In genomic region chr2:232886176-232886575, GRCh38 we compare ENCODE assay signal across 20 cellular contexts. TPM values are rescaled to one million over a fixed set of nuclear protein-coding genes. Genes with fewer than 3 reads are reported as not detected.
DNase-seq lines count a peak whose midpoint lies in the region; ATAC-seq, FAIRE-seq and TF ChIP-seq lines count a peak whose summit lies in the region.
"Had no signal": no experiment of that assay in that cellular context is flagged by ENCODE, and none has a peak within 500 bp of the region (broad histone marks: within the 10 kb centered on the region; RNA-seq: fewer than 3 reads in every experiment).

No MANE protein-coding gene starts in this region.

- no peak overlapping the region for H3K27ac ChIP-seq in right cardiac atrium (ENCODE audit: low read length)
- H3K27ac ChIP-seq in H1 (ENCODE audit: low read depth, low read length) = no peak overlapping the region
- H3K27ac ChIP-seq: HL-60, KMS-11 had no signal

- H3K27ac Mint-ChIP-seq in neural crest cell (ENCODE audit: unreplicated experiment) = peak overlapping the region; percentile 17
- H3K27ac Mint-ChIP-seq: HFFc6 had no signal

- no peak overlapping the region for H2BK15ac ChIP-seq in H1 (ENCODE audit: low read length)

- DNase-seq in cardiac septum (ENCODE audit: low spot score) = peak; percentile 22
- no peak for DNase-seq in right cardiac atrium
- DNase-seq in H1 (ENCODE audit: low read depth in 1 of 2, low spot score in 2 of 2) = no peak
- DNase-seq in neural crest cell (ENCODE audit: low read depth, low spot score) = no peak
- DNase-seq in HCEC 1CT = no peak
- DNase-seq in cerebellar nuclear complex (lab: John Stamatoyannopoulos, UW) = no peak
- DNase-seq: DMS53; HFFc6; MG63; NCI-H1092 treated with DMSO at 0.1 percent for 48 hours; NCI-H187; NCI-H69; NK-92 treated with Interleukin-12 subunit alpha and Interleukin-12 subunit beta, amount 100 ng/mL, for 24 hours; OCI-M1; RPMI8226 had no signal

- H2BK5ac ChIP-seq in H1 (ENCODE audit: low read depth, low read length) = peak overlapping the region; percentile 49; the same call in 1 of the 2 replicates

- H3K36me3 Mint-ChIP-seq in neural crest cell (ENCODE audit: low read depth) = no peaks in the 10 kb centered on the region

- no peak overlapping the region for H2AFZ ChIP-seq in H1 (ENCODE audit: low read length)

- no peak overlapping the region for H3K4me3 Mint-ChIP-seq in neural crest cell
- H3K4me3 Mint-ChIP-seq: HFFc6 had no signal

- no peak overlapping the region for H3K14ac ChIP-seq in H1 (ENCODE audit: insufficient read length)

- TF ChIP-seq POLR2A in H1 (IDR thresholded peaks at IDR 0.05; ENCODE audit: control extremely low read depth in 1 of 2, low read depth in 2 of 2, low read length in 2 of 2) = no peak

- TF ChIP-seq CTCF in H1 (IDR thresholded peaks at IDR 0.05; ENCODE audit: control extremely low read depth in 1 of 3, insufficient read depth in 1 of 3, low read depth in 1 of 3, low read length in 3 of 3) = no peak
- no peak for TF ChIP-seq CTCF in neural crest cell (conservative IDR thresholded peaks at IDR 0.05)

- H3K9me3 ChIP-seq in right cardiac atrium (ENCODE audit: control insufficient read depth, low read length) = no peaks in the 10 kb centered on the region
- no peaks in the 10 kb centered on the region for H3K9me3 ChIP-seq in H1 (ENCODE audit: insufficient read depth in 2 of 2, low read depth in 1 of 2, low read length in 1 of 2)
- H3K9me3 ChIP-seq: A549, MG63 had no signal

- WGBS in right cardiac atrium = 91% methylated on average over 11 of the region's 11 CpGs
- WGBS in H1 (ENCODE audit: extremely low coverage in 1 of 2, insufficient coverage in 1 of 2, insufficient read length in 1 of 2, insufficient replicate concordance in 2 of 2, low coverage in 1 of 2, low lambda C conversion rate in 2 of 2, missing lambda C conversion rate in 1 of 2), 2 experiments = 89% methylated on average over 11 of the region's 11 CpGs; no CpG with 5 or more reads in 1 of the 2 experiments

- peaks cover 7% of the 10 kb centered on the region for H3K27me3 Mint-ChIP-seq in neural crest cell (ENCODE audit: low read depth)

- H2AK5ac ChIP-seq in H1 (ENCODE audit: low read depth, low read length) = peak overlapping the region; percentile 98

- no peaks in the 10 kb centered on the region for H3K79me2 ChIP-seq in H1 (ENCODE audit: control insufficient read depth in 1 of 2, insufficient read depth in 2 of 2, low read length in 2 of 2)

- H3K23ac ChIP-seq in H1 (ENCODE audit: insufficient read length) = no peak overlapping the region

- H3K4ac ChIP-seq in H1 (replicated peaks; ENCODE audit: insufficient read length, low read depth, low read length) = peak overlapping the region; percentile 83

- no peak overlapping the region for H3K18ac ChIP-seq in H1 (ENCODE audit: extremely low read depth, low read length)

- TF ChIP-seq EP300 in H1 (IDR thresholded peaks at IDR 0.05; ENCODE audit: borderline replicate concordance in 1 of 2, low read depth in 2 of 2, low read length in 2 of 2) = no peak

- H3K9ac ChIP-seq in H1 (replicated peaks in 1 of 4; ENCODE audit: extremely low read depth in 1 of 4, low read depth in 3 of 4, low read length in 3 of 4) = no peak overlapping the region
- H3K9ac ChIP-seq: KMS-11 had no signal

- peaks cover 0 to 8% of the 10 kb centered on the region in 2 experiments for H4K20me1 ChIP-seq in H1 (replicated peaks in 1 of 2; ENCODE audit: control insufficient read depth in 1 of 2, insufficient read depth in 2 of 2, low read length in 2 of 2)

- ATAC-seq in right cardiac atrium (no peak), GM18868 (IDR thresholded peaks at IDR 0.05; ENCODE audit: unreplicated experiment) (no peak)
- ATAC-seq: A549 had no signal

- POLR2A ChIA-PET in H1 (lab: Charles Lee; ENCODE audit: partially characterized antibody) = no interaction called here

- no peak overlapping the region for H4K91ac ChIP-seq in H1 (replicated peaks; ENCODE audit: insufficient read length, low read length)

- H2BK20ac ChIP-seq in H1 (ENCODE audit: low read length) = no peak overlapping the region

- no peak for FAIRE-seq in H1 (lab: Jason Lieb, UNC)
- FAIRE-seq: A549, GM18507 had no signal

- H4K5ac ChIP-seq in H1 (ENCODE audit: insufficient read length, low read depth, low read length) = no peak overlapping the region

- H3K9me3 Mint-ChIP-seq in neural crest cell = no peaks in the 10 kb centered on the region
- H3K9me3 Mint-ChIP-seq: HFFc6 had no signal

- intact Hi-C loops in cardiac septum (cut with DNase I) = no loop called here
- intact Hi-C loops in right cardiac atrium (cut with DNase I) = no loop called here

- H2BK120ac ChIP-seq in H1 (replicated peaks; ENCODE audit: low read depth, low read length) = no peak overlapping the region

- H3K4me3 ChIP-seq in right cardiac atrium (ENCODE audit: low read length) = no peak overlapping the region
- no peak overlapping the region for H3K4me3 ChIP-seq in H1 (ENCODE audit: extremely low read depth in 1 of 4, insufficient read depth in 2 of 4, low read depth in 3 of 4, low read length in 4 of 4)
- H3K4me3 ChIP-seq: A549, MG63 had no signal

- H3K27me3 ChIP-seq in right cardiac atrium (ENCODE audit: control insufficient read depth, insufficient read depth) = no peaks in the 10 kb centered on the region
- H3K27me3 ChIP-seq in H1 (replicated peaks in 1 of 4; ENCODE audit: control insufficient read depth in 3 of 4, extremely low read depth in 1 of 4, insufficient read depth in 3 of 4, low read length in 3 of 4) = no peaks in the 10 kb centered on the region
- H3K27me3 ChIP-seq: MG63 had no signal

- peak overlapping the region; percentile 64 for H4K8ac ChIP-seq in H1 (ENCODE audit: extremely low read depth, insufficient read depth, low read length)

- peaks cover 5% of the 10 kb centered on the region for H3K23me2 ChIP-seq in H1 (ENCODE audit: low read depth, low read length)

- no peak overlapping the region for H3K56ac ChIP-seq in H1 (replicated peaks; ENCODE audit: insufficient read length, low read depth, low read length)

- no peak overlapping the region; the same call in 1 of the 2 replicates for H2BK12ac ChIP-seq in H1 (ENCODE audit: low read depth, low read length)

- H3K36me3 ChIP-seq in H1 (ENCODE audit: control insufficient read depth in 2 of 4, insufficient read depth in 4 of 4, low read length in 3 of 4) = no peaks in the 10 kb centered on the region; a peak in 1 of 8 replicates
- H3K36me3 ChIP-seq: MG63 had no signal

- peaks cover 10% of the 10 kb centered on the region for H3K4me1 Mint-ChIP-seq in neural crest cell

- H3K79me1 ChIP-seq in H1 (ENCODE audit: low read depth, low read length) = no peaks in the 10 kb centered on the region

- no peak for TF ChIP-seq RAD21 in H1 (IDR thresholded peaks at IDR 0.05 in 1 of 2, conservative IDR thresholded peaks at IDR 0.05 in 1 of 2; ENCODE audit: low read depth in 2 of 2, low read length in 2 of 2)

- CTCF ChIA-PET in H1 (lab: Charles Lee; ENCODE audit: partially characterized antibody) = interaction anchor here (0.5 to 1.9 kb wide), 12 partner anchors 12 to 573 kb away, joined by 3 to 10 read pairs (median 4); no protein-coding TSS in a partner anchor

- H3K4me2 ChIP-seq in H1 (ENCODE audit: insufficient read depth in 1 of 2, low read depth in 2 of 2, low read length in 2 of 2) = no peak overlapping the region
- H3K4me2 ChIP-seq: A549, KMS-11 had no signal

- H3K4me1 ChIP-seq in right cardiac atrium (ENCODE audit: control insufficient read depth, insufficient read depth, low read length) (no peaks in the 10 kb centered on the region), H1 (replicated peaks in 1 of 4; ENCODE audit: control insufficient read depth in 3 of 4, insufficient read depth in 4 of 4, low read length in 3 of 4) (peaks cover 0 to 12% (median 9%) of the 10 kb centered on the region in 4 experiments; a peak in 6 of 7 replicates)
- H3K4me1 ChIP-seq: A549 had no signal

TF ChIP-seq in H1, 55 proteins besides CTCF, POLR2A, EP300 and RAD21 (continues in another document):
- no peak for TF ChIP-seq JUN (IDR thresholded peaks at IDR 0.05; ENCODE audit: low read depth, low read length)
- TF ChIP-seq BCL11A (IDR thresholded peaks at IDR 0.05; ENCODE audit: low read depth in 2 of 2, low read length in 2 of 2) = no peak
- TF ChIP-seq SIX5 (IDR thresholded peaks at IDR 0.05; ENCODE audit: low read depth, low read length) = no peak
- no peak for TF ChIP-seq EGR1 (IDR thresholded peaks at IDR 0.05; ENCODE audit: borderline replicate concordance, low read depth, low read length)
- TF ChIP-seq BRCA1 (IDR thresholded peaks at IDR 0.05; ENCODE audit: low read depth, low read length) = no peak
- no peak for TF ChIP-seq CEBPB (IDR thresholded peaks at IDR 0.05; ENCODE audit: low read depth, low read length)
- no peak for TF ChIP-seq SP2 (IDR thresholded peaks at IDR 0.05; ENCODE audit: low read length)
- TF ChIP-seq KDM5A (IDR thresholded peaks at IDR 0.05; ENCODE audit: low read length) = no peak
- TF ChIP-seq NANOG (IDR thresholded peaks at IDR 0.05; ENCODE audit: insufficient read depth, low read depth, low read length, poor library complexity, severe bottlenecking) = no peak
- no peak for TF ChIP-seq CHD1 (IDR thresholded peaks at IDR 0.05; ENCODE audit: low read depth, low read length)
- no peak for TF ChIP-seq RFX5 (IDR thresholded peaks at IDR 0.05; ENCODE audit: borderline replicate concordance, low read depth, low read length)
- no peak for TF ChIP-seq ASH2L (IDR thresholded peaks at IDR 0.05; ENCODE audit: low read length)
- no peak for TF ChIP-seq KDM1A (IDR thresholded peaks at IDR 0.05; ENCODE audit: borderline replicate concordance, low read length)
- TF ChIP-seq TEAD4 (IDR thresholded peaks at IDR 0.05; ENCODE audit: low read depth, low read length) = no peak
- TF ChIP-seq BACH1 (IDR thresholded peaks at IDR 0.05; ENCODE audit: low read length) = no peak
- no peak for TF ChIP-seq RBBP5 (IDR thresholded peaks at IDR 0.05; ENCODE audit: borderline replicate concordance, low read depth, low read length)
- no peak for TF ChIP-seq FOSL1 (IDR thresholded peaks at IDR 0.05; ENCODE audit: insufficient read depth, low read depth, low read length)
- no peak for TF ChIP-seq CBX5 (IDR thresholded peaks at IDR 0.05; ENCODE audit: low read depth, low read length)

RNA-seq across cellular contexts. Expression of gene SNORC, which starts 16.1 kb away (rescaled TPM):
- total RNA-seq in cardiac septum (1.1 TPM), right cardiac atrium (1 to 10 TPM in 3 of 4 donors, under 1 TPM in 1; 0.86 to 1.9 (median 1.3) TPM), neural crest cell (2.8 and 3.0 TPM in 2 replicates)
- polyA plus RNA-seq in right cardiac atrium (0.59 TPM), H1 (2011; rRNA removed) (1.8 and 2.8 TPM in 2 replicates)
- 1.6 and 2.1 TPM in 2 replicates for total RNA-seq in H1 (2021; fragmentation: NEBNext Ultra II Directional; extraction: Animal tissue kit (Norgen Biotek cat#: 25700))
- polyA plus RNA-seq in H1 (2011; cell fraction: cytosol; rRNA removed) = 2.0 TPM
- 7.3 TPM for polyA plus RNA-seq in H1 (2011; cell fraction: nucleus; rRNA removed)
- 1.2 to 1.9 TPM (median 1.4 TPM) in 4 replicates for polyA plus RNA-seq in H1 (2012, experiment 1 of 2)
- polyA plus RNA-seq in H1 (2012, experiment 2 of 2) = 0.79 TPM
- polyA plus RNA-seq in H1 (2013, experiment 1 of 2) = 2.3 TPM
- polyA plus RNA-seq in H1 (2013, experiment 2 of 2) = 2.0 TPM
- 0.13 and 0.24 TPM in 2 replicates for polyA minus RNA-seq in H1 (2011; rRNA and poly(A)+ RNA removed)
- 3.4 TPM for polyA minus RNA-seq in H1 (2011; cell fraction: cytosol; rRNA and poly(A)+ RNA removed)
- polyA minus RNA-seq in H1 (2011; cell fraction: nucleus; rRNA and poly(A)+ RNA removed) = 3.2 TPM
